In the genomic region with DNA sequence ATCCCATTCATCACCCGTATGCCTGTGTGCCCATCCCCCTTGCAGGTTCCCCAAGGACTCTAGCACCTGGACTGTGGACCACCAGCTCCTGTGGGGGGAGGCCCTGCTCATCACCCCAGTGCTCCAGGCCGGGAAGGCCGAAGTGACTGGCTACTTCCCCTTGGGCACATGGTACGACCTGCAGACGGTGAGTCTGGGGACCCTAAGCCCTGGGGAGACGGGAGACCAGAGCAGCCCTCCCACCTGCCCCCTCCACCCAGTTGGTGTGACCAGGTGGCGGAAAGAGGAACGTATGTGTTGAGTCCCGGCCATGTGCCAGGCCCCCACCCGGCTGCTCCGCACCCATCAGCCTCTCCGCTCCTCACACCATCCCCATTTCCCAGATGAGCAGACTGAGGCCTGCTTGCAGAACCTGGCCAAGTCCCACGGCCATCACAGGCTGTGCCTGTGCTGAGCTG, we compare ENCODE assay signal across 1 cellular context.
TF ChIP-seq lines count a peak whose summit lies in the region.

No MANE protein-coding gene starts in this region.

TF ChIP-seq in K562, 482 proteins besides CTCF, POLR2A, EP300 and RAD21:
- TF ChIP-seq TEAD4 (IDR thresholded peaks at IDR 0.05; ENCODE audit: low read length) (no peak), TEAD4 (CRISPR knock-in tag; IDR thresholded peaks at IDR 0.05; ENCODE audit: borderline replicate concordance) (no peak), BCOR (IDR thresholded peaks at IDR 0.05) (0 out of 2 replicates have a peak, but pooled peaks have one; percentile 38), KDM1A (IDR thresholded peaks at IDR 0.05) (peak; percentile 11 to 44; a peak in 1 of 4 replicates)
